In genomic region chr19:1221141-1221903, GRCh38 we compare ENCODE assay signal across 9 cellular contexts. TPM values are rescaled to one million over a fixed set of nuclear protein-coding genes. Genes with fewer than 3 reads are reported as not detected.
A peak's percentile ranks its signal among the peaks of the same experiment; 100 is the strongest.
DNase-seq lines count a peak whose midpoint lies in the region; ATAC-seq and TF ChIP-seq lines count a peak whose summit lies in the region.
"Had no signal": no experiment of that assay in that cellular context is flagged by ENCODE, and none has a peak within 500 bp of the region (broad histone marks: within the 10 kb centered on the region; RNA-seq: fewer than 3 reads in every experiment).

No MANE protein-coding gene starts in this region.

- no peak overlapping the region for H3K27ac Mint-ChIP-seq in activated T-helper 1 cell treated with anti-CD3 and anti-CD28 coated beads, Interleukin-12 subunit alpha, Interleukin-12 subunit beta, Interleukin-2, Interleukin-4 antibody, amounts not matched to agents 30 ng/mL and 10 ng/mL and 1 ng/mL, durations not matched to agents 14 hours and 24 hours and 36 hours
- H3K27ac Mint-ChIP-seq: T-helper 1 cell treated with Interleukin-12 subunit alpha and Interleukin-12 subunit beta and Interleukin-4 antibody, amounts not matched to agents 30 μg/mL and 1 μg/mL, for 36 hours had no signal

- H3K4me3 ChIP-seq in SU-DHL-6 (ENCODE audit: insufficient read depth, low read length, poor library complexity, severe bottlenecking): no peak overlapping the region

- CTCF ChIA-PET in GM10248 (lab: Yijun Ruan, JAX): interaction anchor here (1.0 to 2.8 kb wide), 6 partner anchors 10 to 108 kb away, joined by 3 to 11 read pairs (median 5); partner anchors contain the start of gene CBARP

- no peaks in the 10 kb centered on the region for H3K9me3 ChIP-seq in SU-DHL-6 (ENCODE audit: insufficient read depth, low read length)

- H4K20me1 ChIP-seq in SU-DHL-6 (ENCODE audit: low read depth, low read length): no peaks in the 10 kb centered on the region

- DNase-seq in GM10248 (ENCODE audit: extremely low spot score): no peak
- DNase-seq in globus pallidus (ENCODE audit: low spot score): peak; percentile 72
- peak; percentile 91 for DNase-seq in posterior vena cava (ENCODE audit: low spot score)
- DNase-seq in activated T-helper 1 cell treated with anti-CD3 and anti-CD28 coated beads, Interleukin-12 subunit alpha, Interleukin-12 subunit beta, Interleukin-2, Interleukin-4 antibody, amounts not matched to agents 30 ng/mL and 10 ng/mL and 1 ng/mL, durations not matched to agents 14 hours and 24 hours and 36 hours (ENCODE audit: low spot score): no peak
- DNase-seq in putamen (ENCODE audit: low spot score): no peak
- DNase-seq in GM19240 (ENCODE audit: insufficient read length, low spot score): no peak

- no peaks in the 10 kb centered on the region for H3K36me3 Mint-ChIP-seq in activated T-helper 1 cell treated with anti-CD3 and anti-CD28 coated beads, Interleukin-12 subunit alpha, Interleukin-12 subunit beta, Interleukin-2, Interleukin-4 antibody, amounts not matched to agents 30 ng/mL and 10 ng/mL and 1 ng/mL, durations not matched to agents 14 hours and 24 hours and 36 hours (ENCODE audit: low read depth)

- H3K27ac ChIP-seq in SU-DHL-6 (ENCODE audit: low read depth, low read length): no peak overlapping the region

- H2AFZ ChIP-seq in SU-DHL-6 (ENCODE audit: low read depth, low read length, severe bottlenecking): no peak overlapping the region

- ATAC-seq in GM18505 (IDR thresholded peaks at IDR 0.05; ENCODE audit: unreplicated experiment): no peak

- intact Hi-C loops in posterior vena cava (cut with DNase I): loop anchor here in 1 of 2 donors (2.0 kb wide), 1 partner anchor 17 kb away; the partner anchor contains the start of gene CBARP
- intact Hi-C loops in activated T-helper 1 cell treated with anti-CD3 and anti-CD28 coated beads, Interleukin-12 subunit alpha, Interleukin-12 subunit beta, Interleukin-2, Interleukin-4 antibody, amounts not matched to agents 30 ng/mL and 10 ng/mL and 1 ng/mL, durations not matched to agents 14 hours and 24 hours and 36 hours (cut with micrococcal nuclease): no loop called here

- no peak overlapping the region for H3K9ac ChIP-seq in SU-DHL-6 (ENCODE audit: low read length)

- H3K4me1 Mint-ChIP-seq in activated T-helper 1 cell treated with anti-CD3 and anti-CD28 coated beads, Interleukin-12 subunit alpha, Interleukin-12 subunit beta, Interleukin-2, Interleukin-4 antibody, amounts not matched to agents 30 ng/mL and 10 ng/mL and 1 ng/mL, durations not matched to agents 14 hours and 24 hours and 36 hours (ENCODE audit: low read depth): no peaks in the 10 kb centered on the region

- no peaks in the 10 kb centered on the region for H3K27me3 ChIP-seq in SU-DHL-6 (ENCODE audit: low read length)

- no peaks in the 10 kb centered on the region for H3K36me3 ChIP-seq in SU-DHL-6 (ENCODE audit: low read length)

- TF ChIP-seq CTCF in GM10248 (IDR thresholded peaks at IDR 0.05; ENCODE audit: control extremely low read depth, extremely low read depth, low read depth, missing control alignments) (peak; percentile 40), SU-DHL-6 (IDR thresholded peaks at IDR 0.05; ENCODE audit: insufficient read depth, low read length, poor library complexity, severe bottlenecking) (peak; percentile 18)

- H3K27me3 Mint-ChIP-seq in activated T-helper 1 cell treated with anti-CD3 and anti-CD28 coated beads, Interleukin-12 subunit alpha, Interleukin-12 subunit beta, Interleukin-2, Interleukin-4 antibody, amounts not matched to agents 30 ng/mL and 10 ng/mL and 1 ng/mL, durations not matched to agents 14 hours and 24 hours and 36 hours (ENCODE audit: insufficient read depth): no peaks in the 10 kb centered on the region

- no peaks in the 10 kb centered on the region for H3K9me2 ChIP-seq in SU-DHL-6 (replicated peaks; ENCODE audit: insufficient read depth, low read length)

- no peak overlapping the region for H3K4me3 Mint-ChIP-seq in activated T-helper 1 cell treated with anti-CD3 and anti-CD28 coated beads, Interleukin-12 subunit alpha, Interleukin-12 subunit beta, Interleukin-2, Interleukin-4 antibody, amounts not matched to agents 30 ng/mL and 10 ng/mL and 1 ng/mL, durations not matched to agents 14 hours and 24 hours and 36 hours
- H3K4me3 Mint-ChIP-seq: T-helper 1 cell treated with Interleukin-12 subunit alpha and Interleukin-12 subunit beta and Interleukin-4 antibody, amounts not matched to agents 30 μg/mL and 1 μg/mL, for 36 hours had no signal

- no peak overlapping the region for H3K4me2 ChIP-seq in SU-DHL-6 (ENCODE audit: low read depth, low read length, poor library complexity, severe bottlenecking)

- POLR2A ChIA-PET in GM10248 (lab: Yijun Ruan, JAX): no interaction called here

- H3K9me3 Mint-ChIP-seq in activated T-helper 1 cell treated with anti-CD3 and anti-CD28 coated beads, Interleukin-12 subunit alpha, Interleukin-12 subunit beta, Interleukin-2, Interleukin-4 antibody, amounts not matched to agents 30 ng/mL and 10 ng/mL and 1 ng/mL, durations not matched to agents 14 hours and 24 hours and 36 hours: no peaks in the 10 kb centered on the region
- H3K9me3 Mint-ChIP-seq: T-helper 1 cell treated with Interleukin-12 subunit alpha and Interleukin-12 subunit beta and Interleukin-4 antibody, amounts not matched to agents 30 μg/mL and 1 μg/mL, for 36 hours had no signal

- H3K79me2 ChIP-seq in SU-DHL-6 (ENCODE audit: insufficient read depth, low read length): no peaks in the 10 kb centered on the region

- TF ChIP-seq POLR2A in GM18505 (IDR thresholded peaks at IDR 0.05; ENCODE audit: borderline replicate concordance, extremely low read depth, insufficient read depth, insufficient read length): no peak

- no peaks in the 10 kb centered on the region for H3F3A ChIP-seq in SU-DHL-6 (ENCODE audit: insufficient read depth)

RNA-seq across cellular contexts. Expression of gene STK11, which starts 15.7 kb away (rescaled TPM):
- 10 to 100 TPM; 32.5 to 35.9 TPM for total RNA-seq in posterior vena cava
- total RNA-seq in activated T-helper 1 cell treated with anti-CD3 and anti-CD28 coated beads, Interleukin-12 subunit alpha, Interleukin-12 subunit beta, Interleukin-2, Interleukin-4 antibody, amounts not matched to agents 30 ng/mL and 10 ng/mL and 1 ng/mL, durations not matched to agents 14 hours and 24 hours and 36 hours: 69.6 and 71.3 TPM in 2 replicates

RNA-seq across cellular contexts. Expression of gene CBARP, which starts 16.5 kb away (rescaled TPM):
- total RNA-seq in posterior vena cava: 1 to 10 TPM; 1.5 to 2.7 TPM
- 1.5 and 1.8 TPM in 2 replicates for total RNA-seq in activated T-helper 1 cell treated with anti-CD3 and anti-CD28 coated beads, Interleukin-12 subunit alpha, Interleukin-12 subunit beta, Interleukin-2, Interleukin-4 antibody, amounts not matched to agents 30 ng/mL and 10 ng/mL and 1 ng/mL, durations not matched to agents 14 hours and 24 hours and 36 hours

RNA-seq across cellular contexts. Expression of gene ATP5F1D, which starts 20.2 kb away (rescaled TPM):
- total RNA-seq in posterior vena cava: 100 to 1,000 TPM; 125 to 137 TPM
- 234 and 239 TPM in 2 replicates for total RNA-seq in activated T-helper 1 cell treated with anti-CD3 and anti-CD28 coated beads, Interleukin-12 subunit alpha, Interleukin-12 subunit beta, Interleukin-2, Interleukin-4 antibody, amounts not matched to agents 30 ng/mL and 10 ng/mL and 1 ng/mL, durations not matched to agents 14 hours and 24 hours and 36 hours

RNA-seq across cellular contexts. Expression of gene MIDN, which starts 27.1 kb away (rescaled TPM):
- total RNA-seq in posterior vena cava: 10 to 100 TPM; 76.5 to 86.3 TPM
- 87.6 and 91.6 TPM in 2 replicates for total RNA-seq in activated T-helper 1 cell treated with anti-CD3 and anti-CD28 coated beads, Interleukin-12 subunit alpha, Interleukin-12 subunit beta, Interleukin-2, Interleukin-4 antibody, amounts not matched to agents 30 ng/mL and 10 ng/mL and 1 ng/mL, durations not matched to agents 14 hours and 24 hours and 36 hours

RNA-seq across cellular contexts. Expression of gene SBNO2, which starts 47.3 kb away (rescaled TPM):
- 10 to 100 TPM; 63.5 to 71.0 TPM for total RNA-seq in posterior vena cava
- 95.5 and 96.9 TPM in 2 replicates for total RNA-seq in activated T-helper 1 cell treated with anti-CD3 and anti-CD28 coated beads, Interleukin-12 subunit alpha, Interleukin-12 subunit beta, Interleukin-2, Interleukin-4 antibody, amounts not matched to agents 30 ng/mL and 10 ng/mL and 1 ng/mL, durations not matched to agents 14 hours and 24 hours and 36 hours

Comparison
In these comparisons a context has a peak if more than half of its experiments do, and no peak if none do; other contexts are left out.
1. DNase-seq: peak in globus pallidus (single experiment) and posterior vena cava (single experiment); none in GM10248 (single experiment), activated T-helper 1 cell treated with anti-CD3 and anti-CD28 coated beads, Interleukin-12 subunit alpha, Interleukin-12 subunit beta, Interleukin-2, Interleukin-4 antibody, amounts not matched to agents 30 ng/mL and 10 ng/mL and 1 ng/mL, durations not matched to agents 14 hours and 24 hours and 36 hours (single experiment), putamen (single experiment) and GM19240 (single experiment).